31 cellular contexts compared by ENCODE assay signal in genomic region chr11:34566209-34566551, GRCh38. TPM values are rescaled to one million over a fixed set of nuclear protein-coding genes. Genes with fewer than 3 reads are reported as not detected.
"Had no signal": no experiment of that assay in that cellular context is flagged by ENCODE, and none has a peak within 500 bp of the region (broad histone marks: within the 10 kb centered on the region; RNA-seq: fewer than 3 reads in every experiment).

No MANE protein-coding gene starts in this region.

- H3K36me3 ChIP-seq: brain microvascular endothelial cell, colonic mucosa, esophagus squamous epithelium, gastroesophageal sphincter had no signal

- H3K4me1 ChIP-seq: colonic mucosa, gastroesophageal sphincter had no signal

- H3K4me3 ChIP-seq: colonic mucosa, esophagus squamous epithelium, gastroesophageal sphincter had no signal

- H3K27ac Mint-ChIP-seq: activated B cell treated with CpG ODN at 0.5 μM for 24 hours; activated CD8-positive, alpha-beta T cell treated with anti-CD3 and anti-CD28 coated beads for 36 hours; activated naive CD8-positive, alpha-beta T cell; activated T-helper 17 cell treated with anti-CD3 and anti-CD28 coated beads, Interleukin-2, amount 50 U/mL, for 72 hours had no signal

- H3K27me3 ChIP-seq: brain microvascular endothelial cell, colonic mucosa had no signal

- ATAC-seq: activated CD4-positive, CD25-positive, alpha-beta regulatory T cell treated with anti-CD3 and anti-CD28 coated beads, Interleukin-2, amount 50 U/mL, for 24 hours; activated T-helper 17 cell treated with anti-CD3 and anti-CD28 coated beads, Interleukin-2, amount 50 U/mL, for 72 hours; gastroesophageal sphincter had no signal

- H3K27ac ChIP-seq: brain microvascular endothelial cell, colonic mucosa, epithelial cell of prostate, esophagus squamous epithelium, gastroesophageal sphincter, VCaP had no signal

- H3K9me3 ChIP-seq: colonic mucosa, esophagus squamous epithelium, gastroesophageal sphincter had no signal

- DNase-seq: activated B cell treated with CpG ODN at 0.5 μM for 24 hours; activated CD4-positive, alpha-beta T cell treated with anti-CD3 and anti-CD28 coated beads for 48 hours; activated CD4-positive, alpha-beta T cell treated with anti-CD3 and anti-CD28 coated beads, Interleukin-2, amount 50 U/mL, for 1 hour; activated CD4-positive, alpha-beta T cell treated with anti-CD3 and anti-CD28 coated beads, Interleukin-2, amount 50 U/mL, for 48 hours; activated CD8-positive, alpha-beta memory T cell treated with anti-CD3 and anti-CD28 coated beads for 24 hours; activated CD8-positive, alpha-beta T cell treated with anti-CD3 and anti-CD28 coated beads for 36 hours; activated effector memory CD4-positive, alpha-beta T cell treated with Interleukin-2 at 50 U/mL for 16 hours; activated gamma-delta T cell treated with Interleukin-2 at 50 U/mL for 16 hours; activated naive CD4-positive, alpha-beta T cell treated with anti-CD3 and anti-CD28 coated beads, Interleukin-2, amount 50 U/mL, for 16 hours; activated naive CD4-positive, alpha-beta T cell treated with Interleukin-2 at 50 U/mL for 16 hours; activated T-cell treated with anti-CD3 and anti-CD28 coated beads, Interleukin-2, amount 50 U/mL, for 4 hours; amniotic stem cell; anterior cingulate cortex; brain microvascular endothelial cell; colonic mucosa; effector CD8-positive, alpha-beta T cell; esophagus squamous epithelium; foreskin melanocyte had no signal

- H3K4me1 Mint-ChIP-seq: activated B cell treated with CpG ODN at 0.5 μM for 24 hours had no signal

- H3K4me3 Mint-ChIP-seq: activated B cell treated with CpG ODN at 0.5 μM for 24 hours; activated CD8-positive, alpha-beta T cell treated with anti-CD3 and anti-CD28 coated beads for 36 hours; activated naive CD8-positive, alpha-beta T cell; activated T-cell treated with anti-CD3 and anti-CD28 coated beads, Interleukin-2, amount 50 U/mL, for 4 hours; activated T-helper 17 cell treated with anti-CD3 and anti-CD28 coated beads, Interleukin-2, amount 50 U/mL, for 72 hours had no signal

- H3K9me3 Mint-ChIP-seq: activated B cell treated with CpG ODN at 0.5 μM for 24 hours; activated CD8-positive, alpha-beta T cell treated with anti-CD3 and anti-CD28 coated beads for 36 hours; activated T-cell treated with anti-CD3 and anti-CD28 coated beads, Interleukin-2, amount 50 U/mL, for 4 hours; activated T-helper 17 cell treated with anti-CD3 and anti-CD28 coated beads, Interleukin-2, amount 50 U/mL, for 72 hours had no signal

- H3K36me3 Mint-ChIP-seq: activated naive CD8-positive, alpha-beta T cell had no signal

RNA-seq across cellular contexts. Expression of gene ELF5, which starts 52.6 kb away (rescaled TPM):
- total RNA-seq: activated B cell treated with CpG ODN at 0.5 μM for 24 hours; activated CD8-positive, alpha-beta T cell treated with anti-CD3 and anti-CD28 coated beads for 36 hours; activated T-cell treated with anti-CD3 and anti-CD28 coated beads, Interleukin-2, amount 50 U/mL, for 4 hours; activated T-helper 17 cell treated with anti-CD3 and anti-CD28 coated beads, Interleukin-2, amount 50 U/mL, for 72 hours; astrocyte; colonic mucosa; dermis microvascular lymphatic vessel endothelial cell; endothelial cell of umbilical vein; fibroblast of lung; glomerular endothelial cell; T-helper 1 cell treated with Interleukin-12 subunit alpha and Interleukin-12 subunit beta and Interleukin-4 antibody, amounts not matched to agents 30 ng/mL and 1 ng/mL, for 36 hours had no signal

RNA-seq across cellular contexts. Expression of gene EHF, which starts 54.7 kb away (rescaled TPM):
- total RNA-seq: activated CD8-positive, alpha-beta T cell treated with anti-CD3 and anti-CD28 coated beads for 36 hours; dermis microvascular lymphatic vessel endothelial cell; endothelial cell of umbilical vein; fibroblast of lung; fibroblast of villous mesenchyme; glomerular endothelial cell; T-helper 1 cell treated with Interleukin-12 subunit alpha and Interleukin-12 subunit beta and Interleukin-4 antibody, amounts not matched to agents 30 ng/mL and 1 ng/mL, for 36 hours had no signal
